In the genomic region with DNA sequence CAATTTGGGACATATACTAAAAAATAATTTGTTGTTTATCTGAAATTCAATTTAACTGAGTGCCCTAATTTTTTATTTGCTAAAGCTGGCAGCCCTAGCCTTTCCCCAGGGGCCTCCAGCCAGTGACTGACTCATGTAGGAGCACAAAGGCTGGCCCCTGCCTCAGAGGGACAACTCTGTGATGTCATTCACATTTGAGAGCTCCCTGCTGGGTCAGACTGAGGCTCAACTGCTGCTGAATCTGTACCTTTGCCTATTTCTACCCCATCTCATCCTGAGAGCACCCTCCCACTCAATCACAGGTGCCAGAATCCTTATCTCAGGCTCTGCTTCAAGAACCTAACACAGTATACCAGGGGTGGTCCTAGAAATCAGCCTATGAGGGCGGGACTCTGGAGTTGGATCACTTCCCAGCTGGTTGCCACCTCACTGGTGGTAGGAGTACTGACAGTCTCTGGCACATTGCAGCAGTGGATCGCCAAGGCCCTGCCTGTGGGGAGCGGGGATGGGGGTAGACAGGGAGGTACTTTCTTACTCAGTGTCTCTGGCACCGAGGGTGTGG, we compare ENCODE assay signal across 12 cellular contexts. TPM values are rescaled to one million over a fixed set of nuclear protein-coding genes. Genes with fewer than 3 reads are reported as not detected.
DNase-seq lines count a peak whose midpoint lies in the region; ATAC-seq and TF ChIP-seq lines count a peak whose summit lies in the region.
"Had no signal": no experiment of that assay in that cellular context is flagged by ENCODE, and none has a peak within 500 bp of the region (broad histone marks: within the 10 kb centered on the region; RNA-seq: fewer than 3 reads in every experiment).

No MANE protein-coding gene starts in this region.

- ATAC-seq in HG02642 (IDR thresholded peaks at IDR 0.05; ENCODE audit: poor library complexity, unreplicated experiment) (no peak), lower lobe of right lung (no peak)

- TF ChIP-seq CTCF in CD14-positive monocyte (IDR thresholded peaks at IDR 0.05), result no peak
- no peak for TF ChIP-seq CTCF in lower lobe of right lung (IDR thresholded peaks at IDR 0.05)

- no peak overlapping the region for H3K27ac Mint-ChIP-seq in CD14-positive monocyte

- H3K27me3 Mint-ChIP-seq in CD14-positive monocyte (ENCODE audit: low read depth in 3 of 3), result peaks cover 4 to 7% (median 5%) of the 10 kb centered on the region in 3 donors

- H3K4me1 ChIP-seq in HUES48 (ENCODE audit: control insufficient read depth, insufficient read depth, low read length), result 0 out of 2 replicates have a peak, but pooled peaks cover 6% of the 10 kb centered on the region
- H3K4me1 ChIP-seq in lower lobe of right lung, result no peaks in the 10 kb centered on the region

- H3K27me3 ChIP-seq in HUES48 (ENCODE audit: control insufficient read depth, insufficient read depth, low read length) (no peaks in the 10 kb centered on the region; the same call in 1 of the 2 replicates), lower lobe of right lung (ENCODE audit: low read depth) (peaks cover 17% of the 10 kb centered on the region)

- intact Hi-C loops in CD14-positive monocyte (cut with micrococcal nuclease), result no loop called here
- intact Hi-C loops in lower lobe of right lung (cut with DNase I), result no loop called here

- in situ Hi-C loops in ACHN (cut with HindIII; ENCODE audit: low pct_ligation_motif_present, low pct_unique_long_range_greater_than_20kb, low sequenced_read_pairs), result no loop called here

- H3K9me3 ChIP-seq in HUES48 (ENCODE audit: control insufficient read depth, insufficient read depth, low read length) (0 out of 2 replicates have a peak, but pooled peaks cover under 1% of the 10 kb centered on the region), lower lobe of right lung (peaks cover 3% of the 10 kb centered on the region)

- H3K9me3 Mint-ChIP-seq in CD14-positive monocyte, result peaks cover 6 to 17% (median 15%) of the 10 kb centered on the region in 7 donors

- H3K4me3 Mint-ChIP-seq in CD14-positive monocyte, result no peak overlapping the region

- H3K4me1 Mint-ChIP-seq in CD14-positive monocyte, result no peaks in the 10 kb centered on the region

- no peak overlapping the region for H3K9ac ChIP-seq in HUES48 (ENCODE audit: low read depth, low read length)

- no peaks in the 10 kb centered on the region for H3K36me3 Mint-ChIP-seq in CD14-positive monocyte

- peak overlapping the region; percentile 20 for H3K27ac ChIP-seq in HUES48 (ENCODE audit: low read depth, low read length)
- H3K27ac ChIP-seq in lower lobe of right lung, result no peak overlapping the region
- H3K27ac ChIP-seq: WERI-Rb-1 had no signal

- DNase-seq in ACHN, result peak; percentile 69
- DNase-seq in anterior cingulate cortex (lab: John Stamatoyannopoulos, UW), result peak in 33 of 58 donors; percentile 10 to 81 (median 37)
- DNase-seq in kidney tubule cell (ENCODE audit: low spot score), result peak; percentile 57
- DNase-seq in CD14-positive monocyte (ENCODE audit: low spot score), result no peak
- no peak for DNase-seq in NCI-H2029 (lab: John Stamatoyannopoulos, UW)
- DNase-seq in lower lobe of right lung, result no peak
- DNase-seq: activated gamma-delta T cell, WERI-Rb-1 had no signal

- H3K36me3 ChIP-seq in HUES48 (ENCODE audit: control insufficient read depth, insufficient read depth, low read length), result no peaks in the 10 kb centered on the region
- H3K36me3 ChIP-seq in lower lobe of right lung, result no peaks in the 10 kb centered on the region
- H3K36me3 ChIP-seq: WERI-Rb-1 had no signal

- no peak overlapping the region for H3K4me3 ChIP-seq in HUES48 (ENCODE audit: low read depth, low read length)
- no peak overlapping the region for H3K4me3 ChIP-seq in lower lobe of right lung

RNA-seq across cellular contexts. Expression of gene GCK, which starts 11.6 kb away (rescaled TPM):
- not detected for polyA plus RNA-seq in CD14-positive monocyte
- 0.47 TPM for total RNA-seq in lower lobe of right lung

RNA-seq across cellular contexts. Expression of gene YKT6, which starts 23.1 kb away (rescaled TPM):
- polyA plus RNA-seq in CD14-positive monocyte, result 10 to 100 TPM; 26.4 to 35.2 TPM
- 58.7 TPM for total RNA-seq in lower lobe of right lung

RNA-seq across cellular contexts. Expression of gene MYL7, which starts 36.5 kb away (rescaled TPM):
- polyA plus RNA-seq in CD14-positive monocyte, result not detected
- total RNA-seq in lower lobe of right lung, result 1.6 TPM
- total RNA-seq: endothelial cell of umbilical vein, pulmonary artery endothelial cell had no signal
- polyA plus RNA-seq: endothelial cell of umbilical vein had no signal

RNA-seq across cellular contexts. Expression of gene POLD2, which starts 54.3 kb away (rescaled TPM):
- 10 to 100 TPM; 24.1 to 25.7 TPM for polyA plus RNA-seq in CD14-positive monocyte
- 48.3 TPM for total RNA-seq in lower lobe of right lung

Comparison
In these comparisons a context has a peak if more than half of its experiments do, and no peak if none do; other contexts are left out.
1. DNase-seq: peak in ACHN (single experiment), anterior cingulate cortex (33 of 58) and kidney tubule cell (single experiment); none in CD14-positive monocyte (single experiment), NCI-H2029 (single experiment) and lower lobe of right lung (single experiment).